ENCODE assay signal across 14 cellular contexts in the genomic region with DNA sequence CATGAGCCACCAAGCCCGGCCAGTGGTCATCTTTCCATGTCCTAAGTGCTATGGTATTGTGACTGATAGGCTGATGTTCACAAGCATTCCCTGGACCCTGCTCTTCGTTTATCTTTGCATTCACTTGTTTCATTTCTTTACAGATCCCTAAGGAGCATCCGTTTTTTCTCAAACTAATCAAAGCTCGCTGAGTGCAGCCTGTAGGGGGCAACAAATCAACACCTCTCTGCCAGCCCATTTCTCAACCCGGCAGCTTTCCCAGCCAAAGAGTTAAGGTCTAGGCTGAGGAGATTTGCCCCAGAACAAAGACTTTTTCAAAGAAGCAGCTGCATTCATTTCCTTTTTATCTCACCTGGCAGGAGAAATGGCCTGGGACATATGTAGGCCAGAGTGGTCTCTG. TPM values are rescaled to one million over a fixed set of nuclear protein-coding genes. Genes with fewer than 3 reads are reported as not detected.
DNase-seq lines count a peak whose midpoint lies in the region; ATAC-seq, FAIRE-seq and TF ChIP-seq lines count a peak whose summit lies in the region.
"Had no signal": no experiment of that assay in that cellular context is flagged by ENCODE, and none has a peak within 500 bp of the region (broad histone marks: within the 10 kb centered on the region; RNA-seq: fewer than 3 reads in every experiment).

No MANE protein-coding gene starts in this region.

- no peak overlapping the region for H3K4me2 ChIP-seq in HepG2 (ENCODE audit: low read depth, low read length)
- no peak overlapping the region for H3K4me2 ChIP-seq in OCI-LY3 (ENCODE audit: low read length)

- H3K27me3 ChIP-seq in HepG2 (ENCODE audit: control insufficient read depth in 1 of 2, insufficient read depth in 2 of 2, low read length in 2 of 2): no peaks in the 10 kb centered on the region; a peak in 1 of 5 replicates
- no peaks in the 10 kb centered on the region for H3K27me3 ChIP-seq in right lobe of liver
- H3K27me3 ChIP-seq in OCI-LY3 (ENCODE audit: low read depth, low read length): no peaks in the 10 kb centered on the region
- H3K27me3 ChIP-seq: tibial artery had no signal

- peaks cover 4% of the 10 kb centered on the region for H3K79me2 ChIP-seq in HepG2 (ENCODE audit: insufficient read depth, low read length)
- H3K79me2 ChIP-seq in OCI-LY3 (ENCODE audit: low read length): peaks cover 4% of the 10 kb centered on the region

- H3K9ac ChIP-seq in HepG2 (ENCODE audit: insufficient read depth, low read depth, low read length) (no peak overlapping the region), OCI-LY3 (ENCODE audit: low read length) (no peak overlapping the region)

- TF ChIP-seq EP300 in HepG2 (IDR thresholded peaks at IDR 0.05; ENCODE audit: low read depth in 2 of 2, low read length in 2 of 2) (no peak), HepG2 (CRISPR knock-in tag; IDR thresholded peaks at IDR 0.05; ENCODE audit: borderline replicate concordance) (no peak)

- no peak overlapping the region for H3K4me3 ChIP-seq in HepG2 (replicated peaks in 1 of 3; ENCODE audit: insufficient read depth in 1 of 3, low read depth in 2 of 3, low read length in 3 of 3)
- no peak overlapping the region for H3K4me3 ChIP-seq in right lobe of liver
- no peak overlapping the region for H3K4me3 ChIP-seq in OCI-LY3 (ENCODE audit: low read length)
- no peak overlapping the region for H3K4me3 ChIP-seq in fibroblast of mammary gland (ENCODE audit: control insufficient read depth, low read depth, low read length)
- H3K4me3 ChIP-seq: tibial artery had no signal

- peak; percentile 27; the same call in 1 of the 2 replicates for TF ChIP-seq CTCF in HepG2 (CRISPR knock-in tag; IDR thresholded peaks at IDR 0.05)
- TF ChIP-seq CTCF in right lobe of liver (IDR thresholded peaks at IDR 0.05): peak in 1 of 4 donors; percentile 8
- peak; percentile 42 for TF ChIP-seq CTCF in OCI-LY3 (IDR thresholded peaks at IDR 0.05; ENCODE audit: low read depth, low read length)
- TF ChIP-seq CTCF in fibroblast of mammary gland (conservative IDR thresholded peaks at IDR 0.05; ENCODE audit: control insufficient read depth, insufficient read depth, low read depth, low read length): peak; percentile 21

- no TSS peak for BruUV-seq in HepG2 (replicated peaks; lab: Mats Ljungman, UMichigan)

- no peaks in the 10 kb centered on the region for H3K9me3 ChIP-seq in HepG2 (ENCODE audit: low read length)
- no peaks in the 10 kb centered on the region for H3K9me3 ChIP-seq in right lobe of liver
- H3K9me3 ChIP-seq in OCI-LY3 (ENCODE audit: insufficient read depth, low read length): no peaks in the 10 kb centered on the region
- H3K9me3 ChIP-seq: tibial artery had no signal

- H2AFZ ChIP-seq in HepG2 (ENCODE audit: low read length) (no peak overlapping the region), OCI-LY3 (ENCODE audit: low read depth, low read length) (no peak overlapping the region)

- FAIRE-seq in HepG2 (lab: Jason Lieb, UNC): no peak

- CTCF ChIA-PET in HepG2 (lab: Yijun Ruan, JAX; ENCODE audit: low intra/inter-chr PET ratio, low total read pairs): no interaction called here

- no peak overlapping the region for H3K27ac ChIP-seq in HepG2 (ENCODE audit: extremely low read length, insufficient read depth, low read length)
- no peak overlapping the region for H3K27ac ChIP-seq in right lobe of liver
- no peak overlapping the region for H3K27ac ChIP-seq in OCI-LY3 (ENCODE audit: low read length)
- H3K27ac ChIP-seq: tibial artery had no signal

- TF ChIP-seq RAD21 in HepG2 (CRISPR knock-in tag; IDR thresholded peaks at IDR 0.05): no peak

- no peaks in the 10 kb centered on the region for H3K36me3 ChIP-seq in HepG2 (replicated peaks in 1 of 2; ENCODE audit: control insufficient read depth in 1 of 2, insufficient read depth in 2 of 2, low read length in 2 of 2)
- no peaks in the 10 kb centered on the region for H3K36me3 ChIP-seq in right lobe of liver
- no peaks in the 10 kb centered on the region for H3K36me3 ChIP-seq in OCI-LY3 (replicated peaks; ENCODE audit: low read depth, low read length)
- H3K36me3 ChIP-seq: tibial artery had no signal

- DNase-seq in HepG2 (ENCODE audit: low spot score) (no peak), right lobe of liver (no peak), fibroblast of mammary gland (ENCODE audit: low read depth) (peak; percentile 6), ureter (ENCODE audit: low spot score) (no peak)
- DNase-seq: activated CD8-positive, alpha-beta memory T cell treated with anti-CD3 and anti-CD28 coated beads, Interleukin-2, amount 10 ng/mL, durations not matched to agents 7 days and 5 days; anterior cingulate cortex; tibial artery had no signal

- TF ChIP-seq POLR2A in HepG2 (IDR thresholded peaks at IDR 0.05; ENCODE audit: insufficient read depth in 1 of 2, low read depth in 2 of 2, low read length in 2 of 2): no peak
- TF ChIP-seq POLR2A in right lobe of liver (IDR thresholded peaks at IDR 0.05): no peak

- no peak for ATAC-seq in HepG2
- ATAC-seq in right lobe of liver: no peak
- ATAC-seq in GM21447 (IDR thresholded peaks at IDR 0.05; ENCODE audit: unreplicated experiment): no peak
- ATAC-seq in GM19452 (IDR thresholded peaks at IDR 0.05; ENCODE audit: unreplicated experiment): no peak
- ATAC-seq in HG02885 (IDR thresholded peaks at IDR 0.05; ENCODE audit: poor library complexity, unreplicated experiment): no peak
- ATAC-seq: activated CD8-positive, alpha-beta memory T cell treated with anti-CD3 and anti-CD28 coated beads, Interleukin-2, amount 10 ng/mL, durations not matched to agents 7 days and 5 days had no signal

- POLR2A ChIA-PET in HepG2 (lab: Yijun Ruan, JAX): interaction anchor here (1.6 to 7.1 kb wide), 3 partner anchors 12 to 113 kb away, joined by 4 to 76 read pairs (median 35); a partner anchor contains a TSS

- H3K4me1 ChIP-seq in HepG2 (ENCODE audit: insufficient read depth, low read length) (peaks cover 8% of the 10 kb centered on the region), right lobe of liver (peaks cover 0 to 14% (median 0%) of the 10 kb centered on the region in 4 donors), OCI-LY3 (ENCODE audit: low read length) (peaks cover 7% of the 10 kb centered on the region; the same call in 1 of the 2 replicates)

- H4K20me1 ChIP-seq in HepG2 (ENCODE audit: insufficient read depth, low read length) (no peaks in the 10 kb centered on the region), OCI-LY3 (ENCODE audit: insufficient read depth, low read length) (no peaks in the 10 kb centered on the region)

- in situ Hi-C loops in HepG2 (cut with HindIII; ENCODE audit: extremely low pct_ligation_motif_present, low pct_unique_long_range_greater_than_20kb): no loop called here

- 38% methylated on average over 5 of the region's 5 CpGs for WGBS in HepG2 (ENCODE audit: low lambda C conversion rate)
- WGBS in right lobe of liver (ENCODE audit: insufficient coverage, low coverage, low lambda C conversion rate, missing lambda C conversion rate): 67% methylated on average over 4 of the region's 5 CpGs

- intact Hi-C loops in HepG2 (cut with micrococcal nuclease; ENCODE audit: unreplicated experiment): no loop called here
- intact Hi-C loops in right lobe of liver (cut with DNase I): no loop called here

RNA-seq across cellular contexts. Expression of a gene that starts 12.1 kb away (rescaled TPM):
- total RNA-seq in HepG2 (2016; rRNA removed; fragmentation: Illumina TruSeq; extraction: Trizol) (3.4 and 7.0 TPM in 2 replicates), right lobe of liver (1 to 10 TPM in 5 of 6 experiments, under 1 TPM in 1; 0.56 to 4.1 (median 3.0) TPM), ureter (not detected)
- total RNA-seq in HepG2 (2016; cell fraction: cytosol; rRNA removed; fragmentation: Illumina TruSeq; extraction: Trizol; ENCODE audit: low read depth): 1.7 and 1.8 TPM in 2 replicates
- 3.3 and 4.9 TPM in 2 replicates for total RNA-seq in HepG2 (2016; cell fraction: insoluble cytoplasmic fraction; rRNA removed; fragmentation: Illumina TruSeq; extraction: Trizol)
- total RNA-seq in HepG2 (2016; cell fraction: membrane; rRNA removed; fragmentation: Illumina TruSeq; extraction: Trizol): 1.4 and 1.9 TPM in 2 replicates
- 1.8 and 2.1 TPM in 2 replicates for total RNA-seq in HepG2 (2016; cell fraction: nucleus; rRNA removed; fragmentation: Illumina TruSeq; extraction: Trizol)
- 4.8 and 5.8 TPM in 2 replicates for polyA plus RNA-seq in HepG2 (2011; rRNA removed)
- polyA plus RNA-seq in HepG2 (2011; cell fraction: cytosol; rRNA removed): 4.1 and 5.0 TPM in 2 replicates
- polyA plus RNA-seq in HepG2 (2011; cell fraction: nucleus; rRNA removed): 2.5 and 3.0 TPM in 2 replicates
- 4.1 and 6.6 TPM in 2 replicates for polyA plus RNA-seq in HepG2 (2012)
- polyA plus RNA-seq in HepG2 (2016; cell fraction: cytosol; fragmentation: Illumina TruSeq; extraction: Trizol; ENCODE audit: low read depth): 0.69 and 0.86 TPM in 2 replicates
- polyA plus RNA-seq in HepG2 (2016; cell fraction: insoluble cytoplasmic fraction; fragmentation: Illumina TruSeq; extraction: Trizol; ENCODE audit: low read depth): 4.5 and 4.9 TPM in 2 replicates
- polyA plus RNA-seq in HepG2 (2016; cell fraction: membrane; fragmentation: Illumina TruSeq; extraction: Trizol; ENCODE audit: low read depth): 0.82 and 0.95 TPM in 2 replicates
- polyA plus RNA-seq in HepG2 (2016; cell fraction: nucleus; fragmentation: Illumina TruSeq; extraction: Trizol; ENCODE audit: insufficient read depth, low read depth): 2.4 and 2.7 TPM in 2 replicates
- 0.91 and 4.7 TPM in 2 replicates for polyA minus RNA-seq in HepG2 (2011; rRNA and poly(A)+ RNA removed; ENCODE audit: low replicate concordance)
- 0.79 and 1.8 TPM in 2 replicates for polyA minus RNA-seq in HepG2 (2011; cell fraction: cytosol; rRNA and poly(A)+ RNA removed)
- 2.3 and 3.9 TPM in 2 replicates for polyA minus RNA-seq in HepG2 (2011; cell fraction: nucleus; rRNA and poly(A)+ RNA removed)

RNA-seq across cellular contexts. Expression of a gene that starts 13.4 kb away (rescaled TPM):
- total RNA-seq in HepG2 (2016; rRNA removed; fragmentation: Illumina TruSeq; extraction: Trizol) (0.87 and 1.4 TPM in 2 replicates), right lobe of liver (not detected), ureter (not detected)
- total RNA-seq in HepG2 (2016; cell fraction: cytosol; rRNA removed; fragmentation: Illumina TruSeq; extraction: Trizol; ENCODE audit: low read depth): 1.4 and 1.6 TPM in 2 replicates
- 1.4 and 2.0 TPM in 2 replicates for total RNA-seq in HepG2 (2016; cell fraction: insoluble cytoplasmic fraction; rRNA removed; fragmentation: Illumina TruSeq; extraction: Trizol)
- total RNA-seq in HepG2 (2016; cell fraction: membrane; rRNA removed; fragmentation: Illumina TruSeq; extraction: Trizol): 1.3 and 1.4 TPM in 2 replicates
- 1.1 TPM in 1 of 2 replicates, not detected in the other for total RNA-seq in HepG2 (2016; cell fraction: nucleus; rRNA removed; fragmentation: Illumina TruSeq; extraction: Trizol)
- polyA plus RNA-seq in HepG2 (2011; rRNA removed): 0.33 and 0.59 TPM in 2 replicates
- 0.42 and 0.54 TPM in 2 replicates for polyA plus RNA-seq in HepG2 (2011; cell fraction: cytosol; rRNA removed)
- polyA plus RNA-seq in HepG2 (2011; cell fraction: nucleus; rRNA removed): not detected in 2 replicates
- 0.41 and 0.44 TPM in 2 replicates for polyA plus RNA-seq in HepG2 (2012)
- 1.4 and 1.7 TPM in 2 replicates for polyA plus RNA-seq in HepG2 (2016; cell fraction: cytosol; fragmentation: Illumina TruSeq; extraction: Trizol; ENCODE audit: low read depth)
- polyA plus RNA-seq in HepG2 (2016; cell fraction: insoluble cytoplasmic fraction; fragmentation: Illumina TruSeq; extraction: Trizol; ENCODE audit: low read depth): 1.0 and 1.1 TPM in 2 replicates
- polyA plus RNA-seq in HepG2 (2016; cell fraction: membrane; fragmentation: Illumina TruSeq; extraction: Trizol; ENCODE audit: low read depth): 1.1 and 1.2 TPM in 2 replicates
- 1.7 TPM in 1 of 2 replicates, not detected in the other for polyA plus RNA-seq in HepG2 (2016; cell fraction: nucleus; fragmentation: Illumina TruSeq; extraction: Trizol; ENCODE audit: insufficient read depth, low read depth)
- not detected in 2 replicates for polyA minus RNA-seq in HepG2 (2011; rRNA and poly(A)+ RNA removed; ENCODE audit: low replicate concordance)
- polyA minus RNA-seq in HepG2 (2011; cell fraction: cytosol; rRNA and poly(A)+ RNA removed): not detected in 2 replicates
- polyA minus RNA-seq in HepG2 (2011; cell fraction: nucleus; rRNA and poly(A)+ RNA removed): not detected in 2 replicates
- total RNA-seq: activated CD8-positive, alpha-beta memory T cell treated with anti-CD3 and anti-CD28 coated beads, Interleukin-2, amount 10 ng/mL, durations not matched to agents 7 days and 5 days; fibroblast of lung; LHCN-M2; T-helper 1 cell treated with Interleukin-12 subunit alpha and Interleukin-12 subunit beta and Interleukin-4 antibody, amounts not matched to agents 30 ng/mL and 1 ng/mL, for 36 hours had no signal

RNA-seq across cellular contexts. Expression of a gene that starts 21.2 kb away (rescaled TPM):
- total RNA-seq in HepG2 (2016; rRNA removed; fragmentation: Illumina TruSeq; extraction: Trizol) (623 and 7,407 TPM in 2 replicates), right lobe of liver (1,000 to 10,000 TPM in 4 of 6 experiments, under 1 TPM in 1, not detected in 1; under 0.01 to 2,710 (median 2,128) TPM), ureter (1,538 TPM)
- total RNA-seq in HepG2 (2016; cell fraction: cytosol; rRNA removed; fragmentation: Illumina TruSeq; extraction: Trizol; ENCODE audit: low read depth): 43,967 and 49,615 TPM in 2 replicates
- 747 and 6,785 TPM in 2 replicates for total RNA-seq in HepG2 (2016; cell fraction: insoluble cytoplasmic fraction; rRNA removed; fragmentation: Illumina TruSeq; extraction: Trizol)
- 4,501 and 5,797 TPM in 2 replicates for total RNA-seq in HepG2 (2016; cell fraction: membrane; rRNA removed; fragmentation: Illumina TruSeq; extraction: Trizol)
- total RNA-seq in HepG2 (2016; cell fraction: nucleus; rRNA removed; fragmentation: Illumina TruSeq; extraction: Trizol): 25,631 and 27,214 TPM in 2 replicates
- polyA plus RNA-seq in HepG2 (2011; rRNA removed): not detected in 2 replicates
- under 0.01 TPM in 2 replicates for polyA plus RNA-seq in HepG2 (2011; cell fraction: cytosol; rRNA removed)
- under 0.01 TPM in 2 replicates for polyA plus RNA-seq in HepG2 (2011; cell fraction: nucleus; rRNA removed)
- polyA plus RNA-seq in HepG2 (2012): 161 and 404 TPM in 2 replicates
- 58.8 TPM in 1 of 2 replicates, not detected in the other for polyA plus RNA-seq in HepG2 (2016; cell fraction: cytosol; fragmentation: Illumina TruSeq; extraction: Trizol; ENCODE audit: low read depth)
- polyA plus RNA-seq in HepG2 (2016; cell fraction: insoluble cytoplasmic fraction; fragmentation: Illumina TruSeq; extraction: Trizol; ENCODE audit: low read depth): not detected in 2 replicates
- polyA plus RNA-seq in HepG2 (2016; cell fraction: membrane; fragmentation: Illumina TruSeq; extraction: Trizol; ENCODE audit: low read depth): not detected in 2 replicates
- polyA plus RNA-seq in HepG2 (2016; cell fraction: nucleus; fragmentation: Illumina TruSeq; extraction: Trizol; ENCODE audit: insufficient read depth, low read depth): 62.4 TPM in 1 of 2 replicates, not detected in the other
- polyA minus RNA-seq in HepG2 (2011; rRNA and poly(A)+ RNA removed; ENCODE audit: low replicate concordance): under 0.01 TPM in 2 replicates
- polyA minus RNA-seq in HepG2 (2011; cell fraction: cytosol; rRNA and poly(A)+ RNA removed): 32,519 and 40,246 TPM in 2 replicates
- under 0.01 TPM in 2 replicates for polyA minus RNA-seq in HepG2 (2011; cell fraction: nucleus; rRNA and poly(A)+ RNA removed)
- total RNA-seq: LHCN-M2 had no signal
- polyA plus RNA-seq: fibroblast of lung had no signal

RNA-seq across cellular contexts. Expression of a gene that starts 22.5 kb away (rescaled TPM):
- total RNA-seq in HepG2 (2016; rRNA removed; fragmentation: Illumina TruSeq; extraction: Trizol) (1,104 and 11,327 TPM in 2 replicates), right lobe of liver (1,000 to 10,000 TPM in 4 of 6 experiments, under 1 TPM in 2; under 0.01 to 8,070 (median 3,211) TPM), ureter (8,888 TPM)
- total RNA-seq in HepG2 (2016; cell fraction: cytosol; rRNA removed; fragmentation: Illumina TruSeq; extraction: Trizol; ENCODE audit: low read depth): 75,622 and 87,357 TPM in 2 replicates
- 1,281 and 10,696 TPM in 2 replicates for total RNA-seq in HepG2 (2016; cell fraction: insoluble cytoplasmic fraction; rRNA removed; fragmentation: Illumina TruSeq; extraction: Trizol)
- total RNA-seq in HepG2 (2016; cell fraction: membrane; rRNA removed; fragmentation: Illumina TruSeq; extraction: Trizol): 7,098 and 8,950 TPM in 2 replicates
- 36,023 and 40,311 TPM in 2 replicates for total RNA-seq in HepG2 (2016; cell fraction: nucleus; rRNA removed; fragmentation: Illumina TruSeq; extraction: Trizol)
- under 0.01 TPM in 2 replicates for polyA plus RNA-seq in HepG2 (2011; rRNA removed)
- under 0.01 TPM in 2 replicates for polyA plus RNA-seq in HepG2 (2011; cell fraction: cytosol; rRNA removed)
- polyA plus RNA-seq in HepG2 (2011; cell fraction: nucleus; rRNA removed): under 0.01 TPM in 2 replicates
- 161 and 363 TPM in 2 replicates for polyA plus RNA-seq in HepG2 (2012)
- 126 TPM in 1 of 2 replicates, not detected in the other for polyA plus RNA-seq in HepG2 (2016; cell fraction: cytosol; fragmentation: Illumina TruSeq; extraction: Trizol; ENCODE audit: low read depth)
- not detected in 2 replicates for polyA plus RNA-seq in HepG2 (2016; cell fraction: insoluble cytoplasmic fraction; fragmentation: Illumina TruSeq; extraction: Trizol; ENCODE audit: low read depth)
- polyA plus RNA-seq in HepG2 (2016; cell fraction: membrane; fragmentation: Illumina TruSeq; extraction: Trizol; ENCODE audit: low read depth): not detected in 2 replicates
- polyA plus RNA-seq in HepG2 (2016; cell fraction: nucleus; fragmentation: Illumina TruSeq; extraction: Trizol; ENCODE audit: insufficient read depth, low read depth): 46.8 TPM in 1 of 2 replicates, not detected in the other
- polyA minus RNA-seq in HepG2 (2011; rRNA and poly(A)+ RNA removed; ENCODE audit: low replicate concordance): under 0.01 TPM in 2 replicates
- 35,022 and 47,630 TPM in 2 replicates for polyA minus RNA-seq in HepG2 (2011; cell fraction: cytosol; rRNA and poly(A)+ RNA removed)
- under 0.01 TPM in 2 replicates for polyA minus RNA-seq in HepG2 (2011; cell fraction: nucleus; rRNA and poly(A)+ RNA removed)
- total RNA-seq: LHCN-M2 had no signal

RNA-seq across cellular contexts. Expression of a gene that starts 48.7 kb away (rescaled TPM):
- total RNA-seq in HepG2 (2016; rRNA removed; fragmentation: Illumina TruSeq; extraction: Trizol): 13.6 and 14.2 TPM in 2 replicates
- 2.8 and 2.9 TPM in 2 replicates for total RNA-seq in HepG2 (2016; cell fraction: cytosol; rRNA removed; fragmentation: Illumina TruSeq; extraction: Trizol; ENCODE audit: low read depth)
- total RNA-seq in HepG2 (2016; cell fraction: insoluble cytoplasmic fraction; rRNA removed; fragmentation: Illumina TruSeq; extraction: Trizol): 10.2 and 11.3 TPM in 2 replicates
- total RNA-seq in HepG2 (2016; cell fraction: membrane; rRNA removed; fragmentation: Illumina TruSeq; extraction: Trizol): 10.5 and 13.4 TPM in 2 replicates
- 10.6 and 14.0 TPM in 2 replicates for total RNA-seq in HepG2 (2016; cell fraction: nucleus; rRNA removed; fragmentation: Illumina TruSeq; extraction: Trizol)
- polyA plus RNA-seq in HepG2 (2011; rRNA removed): 13.9 and 14.2 TPM in 2 replicates
- polyA plus RNA-seq in HepG2 (2011; cell fraction: cytosol; rRNA removed): 5.8 and 6.3 TPM in 2 replicates
- polyA plus RNA-seq in HepG2 (2011; cell fraction: nucleus; rRNA removed): 34.5 and 43.7 TPM in 2 replicates
- 18.0 and 21.4 TPM in 2 replicates for polyA plus RNA-seq in HepG2 (2012)
- polyA plus RNA-seq in HepG2 (2016; cell fraction: cytosol; fragmentation: Illumina TruSeq; extraction: Trizol; ENCODE audit: low read depth): 3.3 and 3.4 TPM in 2 replicates
- polyA plus RNA-seq in HepG2 (2016; cell fraction: insoluble cytoplasmic fraction; fragmentation: Illumina TruSeq; extraction: Trizol; ENCODE audit: low read depth): 20.0 and 28.0 TPM in 2 replicates
- polyA plus RNA-seq in HepG2 (2016; cell fraction: membrane; fragmentation: Illumina TruSeq; extraction: Trizol; ENCODE audit: low read depth): 14.1 and 14.2 TPM in 2 replicates
- 43.9 and 49.3 TPM in 2 replicates for polyA plus RNA-seq in HepG2 (2016; cell fraction: nucleus; fragmentation: Illumina TruSeq; extraction: Trizol; ENCODE audit: insufficient read depth, low read depth)
- polyA minus RNA-seq in HepG2 (2011; rRNA and poly(A)+ RNA removed; ENCODE audit: low replicate concordance): 26.4 and 40.4 TPM in 2 replicates
- 6.4 and 8.2 TPM in 2 replicates for polyA minus RNA-seq in HepG2 (2011; cell fraction: cytosol; rRNA and poly(A)+ RNA removed)
- polyA minus RNA-seq in HepG2 (2011; cell fraction: nucleus; rRNA and poly(A)+ RNA removed): 10.3 and 10.7 TPM in 2 replicates
- 10 to 100 TPM; 15.1 to 32.6 (median 24.1) TPM for total RNA-seq in right lobe of liver
- total RNA-seq in ureter: 166 TPM
